In genomic region chr1:92709738-92710137, GRCh38 we compare ENCODE assay signal across 9 cellular contexts.
DNase-seq lines count a peak whose midpoint lies in the region; ATAC-seq, FAIRE-seq and TF ChIP-seq lines count a peak whose summit lies in the region.
"Had no signal": no experiment of that assay in that cellular context is flagged by ENCODE, and none has a peak within 500 bp of the region (broad histone marks: within the 10 kb centered on the region; RNA-seq: fewer than 3 reads in every experiment).

No MANE protein-coding gene starts in this region.

- H3K27ac ChIP-seq in pancreas = no peak overlapping the region

- TF ChIP-seq CTCF in epithelial cell of proximal tubule (conservative IDR thresholded peaks at IDR 0.05; ENCODE audit: low read depth, low read length) = no peak
- no peak for TF ChIP-seq CTCF in pancreas (IDR thresholded peaks at IDR 0.05)

- H3K27me3 ChIP-seq in pancreas = no peaks in the 10 kb centered on the region

- H3K36me3 ChIP-seq in pancreas = no peaks in the 10 kb centered on the region

- FAIRE-seq in pancreas (lab: Jason Lieb, UNC) = no peak

- H3K4me3 ChIP-seq in epithelial cell of proximal tubule (ENCODE audit: low read depth, low read length) (no peak overlapping the region), pancreas (no peak overlapping the region)

- DNase-seq in GM03348 (ENCODE audit: low spot score) = peak; percentile 24
- peak; percentile 85 for DNase-seq in NCI-H510A treated with DMSO at 0.1 percent for 48 hours (lab: John Stamatoyannopoulos, UW)
- DNase-seq in epithelial cell of proximal tubule (ENCODE audit: low read depth) = peak; percentile 27
- peak; percentile 55 to 80 (median 65) for DNase-seq in pancreas
- no peak for DNase-seq in GDM1 (lab: John Stamatoyannopoulos, UW)
- no peak for DNase-seq in HuH-7.5 (ENCODE audit: low spot score)
- DNase-seq: activated CD4-positive, CD25-positive, alpha-beta regulatory T cell treated with anti-CD3 and anti-CD28 coated beads, Interleukin-2, amount 50 U/mL, for 72 hours; activated naive CD4-positive, alpha-beta T cell treated with anti-CD3 and anti-CD28 coated beads, Interleukin-2, amount 10 ng/mL, durations not matched to agents 7 days and 5 days had no signal

- H3K9me3 ChIP-seq in pancreas = no peaks in the 10 kb centered on the region

- 67 to 68% methylated on average over 4 of the region's 4 CpGs for WGBS in pancreas, 2 donors

- H3K4me1 ChIP-seq in pancreas = peaks cover 12 to 35% (median 29%) of the 10 kb centered on the region in 3 donors

- intact Hi-C loops in pancreas (cut with DNase I) = no loop called here

- ATAC-seq in pancreas (peak; percentile 87 to 89 (median 87)), HG02840 (IDR thresholded peaks at IDR 0.05; ENCODE audit: low FRiP score, unreplicated experiment) (no peak)

Comparison
In these comparisons a context has a peak if more than half of its experiments do, and no peak if none do; other contexts are left out.
1. DNase-seq: peak in GM03348 (single experiment), NCI-H510A treated with DMSO at 0.1 percent for 48 hours (single experiment), epithelial cell of proximal tubule (single experiment) and pancreas (6 of 6); none in GDM1 (single experiment) and HuH-7.5 (single experiment).